Comparison of ENCODE assay signal across 20 cellular contexts in the genomic region with DNA sequence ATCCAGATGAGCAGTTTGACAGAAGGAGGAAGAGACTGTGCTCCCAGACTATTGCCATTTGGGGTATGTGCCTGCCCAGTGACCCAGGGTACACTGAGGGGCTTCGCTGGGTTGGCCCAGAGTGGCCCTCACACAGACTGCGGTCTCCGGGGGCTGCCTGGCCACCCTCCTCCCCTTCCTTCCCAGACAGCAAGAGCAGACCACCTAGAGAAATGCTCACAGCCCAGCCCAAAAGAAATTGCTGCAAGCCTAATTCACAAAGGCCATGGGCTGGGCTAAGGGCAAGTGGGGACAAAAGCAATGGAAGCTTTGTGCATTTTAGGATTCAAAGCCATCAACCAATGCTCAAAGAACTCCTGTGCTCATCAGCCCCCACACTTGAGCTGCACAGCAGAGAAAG.
A peak's percentile ranks its signal among the peaks of the same experiment; 100 is the strongest.
DNase-seq lines count a peak whose midpoint lies in the region; ATAC-seq, FAIRE-seq and TF ChIP-seq lines count a peak whose summit lies in the region.
"Had no signal": no experiment of that assay in that cellular context is flagged by ENCODE, and none has a peak within 500 bp of the region (broad histone marks: within the 10 kb centered on the region; RNA-seq: fewer than 3 reads in every experiment).

No MANE protein-coding gene starts in this region.

- FAIRE-seq in astrocyte (lab: Jason Lieb, UNC) = no peak
- FAIRE-seq: HTR-8/SVneo had no signal

- H3K4me3 Mint-ChIP-seq in astrocyte (ENCODE audit: unreplicated experiment) (no peak overlapping the region), nephron (peak overlapping the region in 2 of 3 experiments; percentile 7 to 28)
- H3K4me3 Mint-ChIP-seq: B cell; CD4-positive, CD25-positive, alpha-beta regulatory T cell had no signal

- H3K4me2 ChIP-seq in astrocyte (ENCODE audit: low read length) = no peak overlapping the region

- peaks cover 58% of the 10 kb centered on the region for H3K4me1 ChIP-seq in astrocyte (ENCODE audit: insufficient read depth, low read length)
- no peaks in the 10 kb centered on the region for H3K4me1 ChIP-seq in stomach
- H3K4me1 ChIP-seq in left ventricle myocardium inferior = no peaks in the 10 kb centered on the region
- H3K4me1 ChIP-seq: Caco-2, Peyer's patch had no signal

- H3K27me3 Mint-ChIP-seq in astrocyte (ENCODE audit: low read depth, unreplicated experiment) = no peaks in the 10 kb centered on the region
- H3K27me3 Mint-ChIP-seq in nephron (ENCODE audit: low read depth) = peaks cover 65% of the 10 kb centered on the region

- DNase-seq in NCI-H82 (lab: John Stamatoyannopoulos, UW) = peak; percentile 53
- DNase-seq in NCI-H82 treated with DMSO at 0.1 percent for 48 hours (lab: John Stamatoyannopoulos, UW; ENCODE audit: unreplicated experiment) = no peak
- DNase-seq in astrocyte (ENCODE audit: low read depth) = no peak
- peak; percentile 16 for DNase-seq in stomach
- DNase-seq in left ventricle myocardium inferior = no peak
- DNase-seq: Caco-2; CD4-positive, CD25-positive, alpha-beta regulatory T cell; KBM-7; NCI-H146; NCI-H510A treated with DMSO at 0.1 percent for 48 hours; Peyer's patch; SHP77 had no signal

- H3K9me3 Mint-ChIP-seq in astrocyte (ENCODE audit: unreplicated experiment) (peaks cover 2% of the 10 kb centered on the region), nephron (no peaks in the 10 kb centered on the region)

- intact Hi-C loops in stomach (cut with DNase I; ENCODE audit: low total_unique reads) (loop anchor here (10.0 kb wide), 1 partner anchor 180 kb away; no protein-coding TSS in a partner anchor), left ventricle myocardium inferior (cut with micrococcal nuclease) (no loop called here)

- no peak overlapping the region for H3K27ac ChIP-seq in astrocyte (ENCODE audit: low read depth, low read length)
- no peak overlapping the region for H3K27ac ChIP-seq in stomach
- no peak overlapping the region for H3K27ac ChIP-seq in left ventricle myocardium inferior (replicated peaks)
- H3K27ac ChIP-seq: 22Rv1, HL-60, Peyer's patch had no signal

- no peak overlapping the region for H3K4me3 ChIP-seq in astrocyte (ENCODE audit: insufficient read depth, low read depth, low read length)
- no peak overlapping the region for H3K4me3 ChIP-seq in stomach
- H3K4me3 ChIP-seq in left ventricle myocardium inferior = no peak overlapping the region
- H3K4me3 ChIP-seq: Peyer's patch had no signal

- H3K9ac ChIP-seq in astrocyte (ENCODE audit: low read length) = no peak overlapping the region

- TF ChIP-seq CTCF in astrocyte (IDR thresholded peaks at IDR 0.05; ENCODE audit: insufficient read depth, low read depth, low read length) (no peak), nephron (IDR thresholded peaks at IDR 0.05; ENCODE audit: unreplicated experiment in 3 of 3) (no peak), stomach (IDR thresholded peaks at IDR 0.05) (no peak), left ventricle myocardium inferior (IDR thresholded peaks at IDR 0.05; ENCODE audit: borderline replicate concordance) (no peak)

- H3K36me3 ChIP-seq in astrocyte (ENCODE audit: insufficient read depth, low read length) (no peaks in the 10 kb centered on the region), stomach (no peaks in the 10 kb centered on the region), left ventricle myocardium inferior (no peaks in the 10 kb centered on the region)
- H3K36me3 ChIP-seq: Peyer's patch had no signal

- no peak overlapping the region for H2AFZ ChIP-seq in astrocyte (ENCODE audit: low read depth, low read length)

- H3K4me1 Mint-ChIP-seq in astrocyte (ENCODE audit: low read depth, unreplicated experiment) (peaks cover 85% of the 10 kb centered on the region), nephron (peaks cover 72% of the 10 kb centered on the region)
- H3K4me1 Mint-ChIP-seq: B cell; CD4-positive, CD25-positive, alpha-beta regulatory T cell had no signal

- H3K27ac Mint-ChIP-seq in astrocyte (ENCODE audit: unreplicated experiment) (peak overlapping the region; percentile 59), nephron (peak overlapping the region; percentile 29 to 85 (median 69))
- H3K27ac Mint-ChIP-seq: B cell; CD4-positive, CD25-positive, alpha-beta regulatory T cell had no signal

- H3K79me2 ChIP-seq in astrocyte (ENCODE audit: insufficient read depth, low read length) = no peaks in the 10 kb centered on the region

- H3K27me3 ChIP-seq in astrocyte (ENCODE audit: insufficient read depth, low read length) = no peaks in the 10 kb centered on the region
- H3K27me3 ChIP-seq in stomach = no peaks in the 10 kb centered on the region
- peaks cover 79% of the 10 kb centered on the region for H3K27me3 ChIP-seq in left ventricle myocardium inferior (ENCODE audit: low read depth)
- H3K27me3 ChIP-seq: Peyer's patch had no signal

- 91 to 100% (median 98%) methylated on average over 2 to 3 of the region's 3 CpGs for WGBS in stomach, 5 donors

- TF ChIP-seq EP300 in stomach (IDR thresholded peaks at IDR 0.05) = no peak

- ATAC-seq in GM21619 (IDR thresholded peaks at IDR 0.05; ENCODE audit: unreplicated experiment) (no peak), HG02981 (IDR thresholded peaks at IDR 0.05; ENCODE audit: unreplicated experiment) (no peak)
- ATAC-seq: HCT116 had no signal

- H4K20me1 ChIP-seq in astrocyte (ENCODE audit: insufficient read depth, low read length) = no peaks in the 10 kb centered on the region

- peaks cover 7% of the 10 kb centered on the region for H3K36me3 Mint-ChIP-seq in astrocyte (ENCODE audit: low read depth, unreplicated experiment)
- no peaks in the 10 kb centered on the region for H3K36me3 Mint-ChIP-seq in nephron (ENCODE audit: low read depth)
- H3K36me3 Mint-ChIP-seq: CD4-positive, CD25-positive, alpha-beta regulatory T cell had no signal

- H3K9me3 ChIP-seq in astrocyte (ENCODE audit: insufficient read depth, low read depth, low read length) = no peaks in the 10 kb centered on the region
- H3K9me3 ChIP-seq in stomach = no peaks in the 10 kb centered on the region
- no peaks in the 10 kb centered on the region for H3K9me3 ChIP-seq in left ventricle myocardium inferior (replicated peaks)
- H3K9me3 ChIP-seq: Caco-2, Peyer's patch had no signal

- no peak for TF ChIP-seq POLR2A in stomach (IDR thresholded peaks at IDR 0.05)

Comparison
In these comparisons a context has a peak if more than half of its experiments do, and no peak if none do; other contexts are left out.
1. DNase-seq: peak in NCI-H82 (single experiment) and stomach (single experiment); none in NCI-H82 treated with DMSO at 0.1 percent for 48 hours (single experiment), astrocyte (single experiment) and left ventricle myocardium inferior (single experiment).